In genomic region chr17:66426397-66427033, GRCh38 we compare ENCODE assay signal across 1 cellular context.
TF ChIP-seq lines count a peak whose summit lies in the region.

No MANE protein-coding gene starts in this region.

TF ChIP-seq in HepG2, 621 proteins besides CTCF, POLR2A, EP300 and RAD21 (continued from another document and continues in another):
- TF ChIP-seq TRAFD1 (CRISPR knock-in tag; IDR thresholded peaks at IDR 0.05; ENCODE audit: borderline replicate concordance), result no peak
- TF ChIP-seq ZNF232 (CRISPR knock-in tag; IDR thresholded peaks at IDR 0.05; ENCODE audit: borderline replicate concordance), result no peak
- no peak for TF ChIP-seq ATF7 (IDR thresholded peaks at IDR 0.05)
- no peak for TF ChIP-seq ATF7 (CRISPR knock-in tag; IDR thresholded peaks at IDR 0.05)
- no peak for TF ChIP-seq ZNF800 (CRISPR knock-in tag; IDR thresholded peaks at IDR 0.05)
- TF ChIP-seq MTA3 (CRISPR knock-in tag; IDR thresholded peaks at IDR 0.05), result no peak
- TF ChIP-seq SAP130 (CRISPR knock-in tag; IDR thresholded peaks at IDR 0.05; ENCODE audit: low read depth), result peak; percentile 53; the same call in 1 of the 2 replicates
- no peak for TF ChIP-seq CEBPB (IDR thresholded peaks at IDR 0.05; ENCODE audit: borderline replicate concordance, low read depth, low read length)
- TF ChIP-seq E2F5 (CRISPR knock-in tag; conservative IDR thresholded peaks at IDR 0.05), result no peak
- no peak for TF ChIP-seq STAT6 (CRISPR knock-in tag; IDR thresholded peaks at IDR 0.05; ENCODE audit: borderline replicate concordance)
- TF ChIP-seq ATF2 (CRISPR knock-in tag; IDR thresholded peaks at IDR 0.05), result no peak
- no peak for TF ChIP-seq ZKSCAN5 (CRISPR knock-in tag; IDR thresholded peaks at IDR 0.05)
- no peak for TF ChIP-seq ZNF34 (CRISPR knock-in tag; IDR thresholded peaks at IDR 0.05; ENCODE audit: borderline replicate concordance)
- no peak for TF ChIP-seq YEATS2 (CRISPR knock-in tag; IDR thresholded peaks at IDR 0.05; ENCODE audit: borderline replicate concordance)
- peak; percentile 62; the same call in 1 of the 2 replicates for TF ChIP-seq RCOR2 (CRISPR knock-in tag; IDR thresholded peaks at IDR 0.05)
- no peak for TF ChIP-seq DMTF1 (CRISPR knock-in tag; IDR thresholded peaks at IDR 0.05)
- TF ChIP-seq IRF9 (CRISPR knock-in tag; IDR thresholded peaks at IDR 0.05; ENCODE audit: borderline replicate concordance), result no peak
- TF ChIP-seq RBM39 (IDR thresholded peaks at IDR 0.05; ENCODE audit: low read depth, low read length, poor library complexity, severe bottlenecking), result no peak
- no peak for TF ChIP-seq FOXO1 (CRISPR knock-in tag; IDR thresholded peaks at IDR 0.05)
- no peak for TF ChIP-seq HNRNPK (IDR thresholded peaks at IDR 0.05; ENCODE audit: low read depth, low read length, poor library complexity, severe bottlenecking)
- TF ChIP-seq ZMAT5 (CRISPR knock-in tag; IDR thresholded peaks at IDR 0.05; ENCODE audit: borderline replicate concordance, low read depth), result no peak
- no peak; the same call in 1 of the 2 replicates for TF ChIP-seq PAXIP1 (CRISPR knock-in tag; conservative IDR thresholded peaks at IDR 0.05)
- TF ChIP-seq ZNF280D (CRISPR knock-in tag; IDR thresholded peaks at IDR 0.05), result peak; percentile 63; the same call in 1 of the 2 replicates
- no peak for TF ChIP-seq CREM (IDR thresholded peaks at IDR 0.05)
- TF ChIP-seq CREM (CRISPR knock-in tag; IDR thresholded peaks at IDR 0.05), result no peak
- TF ChIP-seq NFE2 (CRISPR knock-in tag; IDR thresholded peaks at IDR 0.05), result no peak
- TF ChIP-seq ZNF431 (CRISPR knock-in tag; IDR thresholded peaks at IDR 0.05; ENCODE audit: borderline replicate concordance, low read depth), result no peak
- TF ChIP-seq KLF6 (CRISPR knock-in tag; IDR thresholded peaks at IDR 0.05), result no peak
- TF ChIP-seq THYN1 (CRISPR knock-in tag; IDR thresholded peaks at IDR 0.05; ENCODE audit: borderline replicate concordance, low read depth), result no peak
- TF ChIP-seq NR0B2 (CRISPR knock-in tag; IDR thresholded peaks at IDR 0.05), result no peak
- TF ChIP-seq GPBP1L1 (CRISPR knock-in tag; IDR thresholded peaks at IDR 0.05), result no peak
- peak; percentile 47; the same call in 1 of the 2 replicates for TF ChIP-seq HOXA3 (CRISPR knock-in tag; IDR thresholded peaks at IDR 0.05)
- peak; percentile 71; the same call in 1 of the 2 replicates for TF ChIP-seq SP5 (CRISPR knock-in tag; IDR thresholded peaks at IDR 0.05; ENCODE audit: borderline replicate concordance, low read depth)
- TF ChIP-seq ZNF20 (CRISPR knock-in tag; IDR thresholded peaks at IDR 0.05), result no peak
